Comparison of ENCODE assay signal across 20 cellular contexts in the genomic region with DNA sequence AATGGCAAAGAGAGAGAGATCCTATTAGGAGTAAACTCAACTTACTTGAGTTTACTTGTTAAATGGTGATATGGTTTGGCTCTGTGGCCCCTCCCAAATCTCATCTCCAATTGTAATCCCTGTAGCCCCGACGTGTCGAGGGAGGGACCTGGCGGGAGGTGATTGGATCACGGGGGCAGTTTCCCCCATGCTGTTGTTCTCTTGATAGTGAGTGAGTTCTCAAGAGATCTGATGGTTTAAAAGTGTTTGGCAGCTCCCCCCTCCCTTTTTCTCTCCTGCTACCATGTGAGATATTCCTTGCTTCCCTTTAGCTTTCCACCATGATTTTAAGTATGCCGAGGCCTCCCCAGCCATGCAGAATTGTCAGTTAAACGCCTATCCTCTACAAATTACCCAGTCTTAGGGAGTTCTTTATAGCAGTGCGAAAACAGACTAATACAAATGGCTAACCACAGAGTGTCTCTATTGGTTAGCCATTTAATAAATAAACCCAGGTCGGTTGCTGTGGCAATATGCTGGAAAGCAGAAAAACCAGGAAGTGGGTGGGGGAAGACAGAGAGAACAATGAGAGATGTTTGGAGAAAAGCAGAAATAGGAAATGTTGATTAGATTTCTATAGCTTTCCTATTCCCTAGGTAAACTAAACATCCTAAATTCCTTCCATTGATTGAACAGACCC. TPM values are rescaled to one million over a fixed set of nuclear protein-coding genes. Genes with fewer than 3 reads are reported as not detected.
DNase-seq lines count a peak whose midpoint lies in the region; ATAC-seq and TF ChIP-seq lines count a peak whose summit lies in the region.
"Had no signal": no experiment of that assay in that cellular context is flagged by ENCODE, and none has a peak within 500 bp of the region (broad histone marks: within the 10 kb centered on the region; RNA-seq: fewer than 3 reads in every experiment).

No MANE protein-coding gene starts in this region.

- H3K4me1 Mint-ChIP-seq in endodermal cell: peaks cover 29% of the 10 kb centered on the region

- DNase-seq in H4 (ENCODE audit: low spot score) (peak; percentile 36), NB4 (ENCODE audit: low read depth) (peak; percentile 75), astrocyte of the spinal cord (ENCODE audit: low read depth, low spot score) (peak; percentile 32), mesenchymal stem cell (peak; percentile 58), GM20000 (ENCODE audit: low spot score) (no peak), GOT3 (lab: John Stamatoyannopoulos, UW) (no peak), heart left ventricle (no peak), endodermal cell (no peak)
- DNase-seq: activated B cell treated with CpG ODN at 0.5 μM for 24 hours; activated CD8-positive, alpha-beta memory T cell treated with anti-CD3 and anti-CD28 coated beads for 24 hours; BE2C; DMS79; left ventricle myocardium superior; naive thymus-derived CD4-positive, alpha-beta T cell; NCI-H187 treated with DMSO at 0.1 percent for 48 hours; NCI-H510A treated with DMSO at 0.1 percent for 48 hours; psoas muscle; transverse colon had no signal

- no peaks in the 10 kb centered on the region for H3K9me3 Mint-ChIP-seq in endodermal cell
- H3K9me3 Mint-ChIP-seq: activated B cell treated with CpG ODN at 0.5 μM for 24 hours; activated T-helper 17 cell treated with anti-CD3 and anti-CD28 coated beads, Interleukin-2, amount 50 U/mL, for 72 hours; stimulated activated effector memory CD8-positive, alpha-beta T cell treated with anti-CD3 and anti-CD28 coated beads, Interleukin-12 subunit alpha, Interleukin-12 subunit beta, amount 100 ng/mL, for 72 hours had no signal

- no peaks in the 10 kb centered on the region for H3K9me3 ChIP-seq in mesenchymal stem cell (ENCODE audit: control insufficient read depth, low read length)
- no peaks in the 10 kb centered on the region for H3K9me3 ChIP-seq in heart left ventricle
- no peaks in the 10 kb centered on the region for H3K9me3 ChIP-seq in endodermal cell (ENCODE audit: control insufficient read depth, low read length)
- H3K9me3 ChIP-seq: BE2C, psoas muscle, transverse colon had no signal

- no peak overlapping the region for H3K27ac Mint-ChIP-seq in endodermal cell
- H3K27ac Mint-ChIP-seq: activated B cell treated with CpG ODN at 0.5 μM for 24 hours; activated T-helper 17 cell treated with anti-CD3 and anti-CD28 coated beads, Interleukin-2, amount 50 U/mL, for 72 hours; naive thymus-derived CD4-positive, alpha-beta T cell; stimulated activated effector memory CD8-positive, alpha-beta T cell treated with anti-CD3 and anti-CD28 coated beads, Interleukin-12 subunit alpha, Interleukin-12 subunit beta, amount 100 ng/mL, for 72 hours had no signal

- TF ChIP-seq CTCF in NB4 (IDR thresholded peaks at IDR 0.05; ENCODE audit: low read depth, low read length): no peak
- TF ChIP-seq CTCF in astrocyte of the spinal cord (IDR thresholded peaks at IDR 0.05; ENCODE audit: low read depth, low read length): no peak
- no peak for TF ChIP-seq CTCF in GM20000 (IDR thresholded peaks at IDR 0.05; ENCODE audit: extremely low read depth, missing control alignments)
- TF ChIP-seq CTCF in heart left ventricle (IDR thresholded peaks at IDR 0.05): no peak
- TF ChIP-seq CTCF in endodermal cell (conservative IDR thresholded peaks at IDR 0.05): no peak

- H3K27me3 Mint-ChIP-seq in endodermal cell (ENCODE audit: insufficient read depth): no peaks in the 10 kb centered on the region
- H3K27me3 Mint-ChIP-seq: activated B cell treated with CpG ODN at 0.5 μM for 24 hours; activated T-helper 17 cell treated with anti-CD3 and anti-CD28 coated beads, Interleukin-2, amount 50 U/mL, for 72 hours; naive thymus-derived CD4-positive, alpha-beta T cell had no signal

- no peak overlapping the region for H4K91ac ChIP-seq in mesenchymal stem cell (ENCODE audit: low read length)

- no peak overlapping the region for H2BK120ac ChIP-seq in mesenchymal stem cell (ENCODE audit: low read depth, low read length)

- peaks cover 1% of the 10 kb centered on the region for H3K79me1 ChIP-seq in mesenchymal stem cell (replicated peaks; ENCODE audit: low read length, poor library complexity, severe bottlenecking)

- in situ Hi-C loops in astrocyte of the spinal cord (cut with HindIII; ENCODE audit: low sequenced_read_pairs): no loop called here

- H2BK5ac ChIP-seq in mesenchymal stem cell (ENCODE audit: low read depth, low read length, poor library complexity, severe bottlenecking): no peak overlapping the region

- H3K27ac ChIP-seq in mesenchymal stem cell (ENCODE audit: low read length, poor library complexity, severe bottlenecking) (no peak overlapping the region), heart left ventricle (no peak overlapping the region), endodermal cell (ENCODE audit: low read depth, low read length) (no peak overlapping the region)
- H3K27ac ChIP-seq: psoas muscle, transverse colon had no signal

- H3K36me3 Mint-ChIP-seq in endodermal cell (ENCODE audit: low read depth): no peaks in the 10 kb centered on the region

- 80% methylated on average over 3 of the region's 9 CpGs for WGBS in mesenchymal stem cell
- WGBS in heart left ventricle, 4 donors: 71 to 79% (median 74%) methylated on average over 9 of the region's 9 CpGs
- 81 to 92% methylated on average over 3 to 9 of the region's 9 CpGs for WGBS in endodermal cell (ENCODE audit: insufficient coverage in 1 of 2, insufficient read length in 1 of 2), 2 experiments

- no peak overlapping the region for H2AK5ac ChIP-seq in mesenchymal stem cell (ENCODE audit: low read length, severe bottlenecking)

- no peak for ATAC-seq in heart left ventricle
- ATAC-seq: activated T-helper 17 cell treated with anti-CD3 and anti-CD28 coated beads, Interleukin-2, amount 50 U/mL, for 72 hours; left ventricle myocardium superior; naive thymus-derived CD4-positive, alpha-beta T cell; psoas muscle; stimulated activated effector memory CD8-positive, alpha-beta T cell treated with anti-CD3 and anti-CD28 coated beads, Interleukin-12 subunit alpha, Interleukin-12 subunit beta, amount 100 ng/mL, for 72 hours had no signal

- H3K23ac ChIP-seq in mesenchymal stem cell (ENCODE audit: low read length in 2 of 2): no peak overlapping the region

- H3K4me3 Mint-ChIP-seq in endodermal cell: no peak overlapping the region
- H3K4me3 Mint-ChIP-seq: activated B cell treated with CpG ODN at 0.5 μM for 24 hours; activated T-helper 17 cell treated with anti-CD3 and anti-CD28 coated beads, Interleukin-2, amount 50 U/mL, for 72 hours; naive thymus-derived CD4-positive, alpha-beta T cell; stimulated activated effector memory CD8-positive, alpha-beta T cell treated with anti-CD3 and anti-CD28 coated beads, Interleukin-12 subunit alpha, Interleukin-12 subunit beta, amount 100 ng/mL, for 72 hours had no signal

- intact Hi-C loops in heart left ventricle (cut with DNase I): no loop called here

- no peak overlapping the region for H3K14ac ChIP-seq in mesenchymal stem cell (ENCODE audit: low read length in 2 of 2)

- H2BK15ac ChIP-seq in mesenchymal stem cell (ENCODE audit: low read depth, poor library complexity, severe bottlenecking): no peak overlapping the region

- H3K27me3 ChIP-seq in mesenchymal stem cell (ENCODE audit: control insufficient read depth in 1 of 2, insufficient read depth in 1 of 2, low read length in 2 of 2) (no peaks in the 10 kb centered on the region), heart left ventricle (no peaks in the 10 kb centered on the region), endodermal cell (ENCODE audit: control insufficient read depth, insufficient read depth, low read length, poor library complexity, severe bottlenecking) (no peaks in the 10 kb centered on the region)
- H3K27me3 ChIP-seq: BE2C, transverse colon had no signal

- no peak overlapping the region for H3K4ac ChIP-seq in mesenchymal stem cell (ENCODE audit: low read depth in 1 of 2, low read length in 2 of 2)

- H4K8ac ChIP-seq in mesenchymal stem cell (ENCODE audit: low read length): no peak overlapping the region

- no peak overlapping the region for H2BK12ac ChIP-seq in mesenchymal stem cell (ENCODE audit: low read length in 2 of 2)

- H3K4me2 ChIP-seq in mesenchymal stem cell (ENCODE audit: low read length, poor library complexity, severe bottlenecking): no peak overlapping the region

- no peak overlapping the region for H3K18ac ChIP-seq in mesenchymal stem cell (ENCODE audit: low read depth in 1 of 2, low read length in 2 of 2)

- H3K9ac ChIP-seq in mesenchymal stem cell (ENCODE audit: low read length) (no peak overlapping the region), endodermal cell (ENCODE audit: extremely low read depth, low read length, poor library complexity, severe bottlenecking) (no peak overlapping the region)

- no peak for TF ChIP-seq POLR2A in NB4 (IDR thresholded peaks at IDR 0.05; ENCODE audit: extremely low read depth, insufficient read length)
- TF ChIP-seq POLR2A in heart left ventricle (IDR thresholded peaks at IDR 0.05): no peak

- H3K4me3 ChIP-seq in NB4 (ENCODE audit: low read depth, low read length) (no peak overlapping the region), astrocyte of the spinal cord (ENCODE audit: low read depth, low read length) (no peak overlapping the region), mesenchymal stem cell (ENCODE audit: insufficient read depth in 1 of 2, low read depth in 1 of 2, low read length in 2 of 2) (no peak overlapping the region), heart left ventricle (no peak overlapping the region), endodermal cell (ENCODE audit: low read length) (no peak overlapping the region)
- H3K4me3 ChIP-seq: psoas muscle, transverse colon had no signal

- peaks cover 12% of the 10 kb centered on the region for H3K4me1 ChIP-seq in mesenchymal stem cell (ENCODE audit: control insufficient read depth, insufficient read depth, low read depth, low read length)
- peaks cover 0 to 28% (median 12%) of the 10 kb centered on the region in 12 donors for H3K4me1 ChIP-seq in heart left ventricle
- peaks cover 5% of the 10 kb centered on the region for H3K4me1 ChIP-seq in endodermal cell (ENCODE audit: control insufficient read depth, insufficient read depth, low read length)

- H3K36me3 ChIP-seq in mesenchymal stem cell (ENCODE audit: control insufficient read depth in 1 of 2, insufficient read depth in 2 of 2, low read depth in 1 of 2, low read length in 2 of 2) (no peaks in the 10 kb centered on the region), heart left ventricle (no peaks in the 10 kb centered on the region), endodermal cell (ENCODE audit: control insufficient read depth, insufficient read depth, low read length) (no peaks in the 10 kb centered on the region)
- H3K36me3 ChIP-seq: BE2C, transverse colon had no signal

- no peak overlapping the region for H2AFZ ChIP-seq in mesenchymal stem cell (ENCODE audit: low read depth, low read length)

RNA-seq across cellular contexts. Expression of gene STMP1, which starts 3.0 kb away (rescaled TPM):
- total RNA-seq in H4 (2014; rRNA removed; shearing (Covaris generic)): 20.9 and 22.7 TPM in 2 replicates
- polyA plus RNA-seq in mesenchymal stem cell (2013, experiment 1 of 2): 36.7 TPM
- 39.1 TPM for polyA plus RNA-seq in mesenchymal stem cell (2013, experiment 2 of 2)
- 10 to 100 TPM; 14.7 to 34.7 (median 29.2) TPM for total RNA-seq in heart left ventricle
- polyA plus RNA-seq in heart left ventricle: 10 to 100 TPM; 27.0 to 34.4 TPM
- total RNA-seq in endodermal cell: 10 to 100 TPM; 33.1 to 38.2 TPM
- 64.2 TPM for polyA plus RNA-seq in endodermal cell (2013, experiment 1 of 2)
- 63.6 TPM for polyA plus RNA-seq in endodermal cell (2013, experiment 2 of 2)

Comparison
In these comparisons a context has a peak if more than half of its experiments do, and no peak if none do; other contexts are left out.
1. DNase-seq: peak in H4 (single experiment), NB4 (single experiment), astrocyte of the spinal cord (single experiment) and mesenchymal stem cell (single experiment); none in GM20000 (single experiment), GOT3 (single experiment), heart left ventricle (0 of 5) and endodermal cell (single experiment).